2 cellular contexts compared by ENCODE assay signal in the genomic region with DNA sequence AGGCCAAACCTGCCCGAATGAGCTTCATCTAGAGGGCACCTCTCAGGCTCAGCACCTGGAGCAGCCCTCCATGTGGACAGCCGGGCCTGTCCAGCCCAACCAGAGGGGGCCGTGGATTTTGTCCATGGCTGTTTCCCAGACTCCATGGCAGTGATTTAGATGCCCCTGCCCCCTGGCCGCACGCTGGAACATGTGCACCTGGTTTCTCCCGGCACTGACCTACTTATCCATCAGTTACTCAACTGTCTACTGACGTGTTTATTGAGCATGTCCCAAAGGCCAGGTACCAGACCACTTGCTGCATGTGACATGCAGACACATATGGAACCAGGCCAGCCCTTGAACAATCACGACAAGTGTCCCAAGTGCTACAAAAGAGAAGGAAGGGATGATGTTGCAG. TPM values are rescaled to one million over a fixed set of nuclear protein-coding genes. Genes with fewer than 3 reads are reported as not detected.
"Had no signal": no experiment of that assay in that cellular context is flagged by ENCODE, and none has a peak within 500 bp of the region (broad histone marks: within the 10 kb centered on the region; RNA-seq: fewer than 3 reads in every experiment).

No MANE protein-coding gene starts in this region.

RNA-seq across cellular contexts. Expression of a gene that starts 43.1 kb away (rescaled TPM):
- total RNA-seq: G401 had no signal
- polyA plus RNA-seq: GM12878 had no signal

RNA-seq across cellular contexts. Expression of a gene that starts 47.6 kb away (rescaled TPM):
- total RNA-seq: G401, GM12878 had no signal
- polyA plus RNA-seq: GM12878 had no signal
